17 cellular contexts compared by ENCODE assay signal in the genomic region with DNA sequence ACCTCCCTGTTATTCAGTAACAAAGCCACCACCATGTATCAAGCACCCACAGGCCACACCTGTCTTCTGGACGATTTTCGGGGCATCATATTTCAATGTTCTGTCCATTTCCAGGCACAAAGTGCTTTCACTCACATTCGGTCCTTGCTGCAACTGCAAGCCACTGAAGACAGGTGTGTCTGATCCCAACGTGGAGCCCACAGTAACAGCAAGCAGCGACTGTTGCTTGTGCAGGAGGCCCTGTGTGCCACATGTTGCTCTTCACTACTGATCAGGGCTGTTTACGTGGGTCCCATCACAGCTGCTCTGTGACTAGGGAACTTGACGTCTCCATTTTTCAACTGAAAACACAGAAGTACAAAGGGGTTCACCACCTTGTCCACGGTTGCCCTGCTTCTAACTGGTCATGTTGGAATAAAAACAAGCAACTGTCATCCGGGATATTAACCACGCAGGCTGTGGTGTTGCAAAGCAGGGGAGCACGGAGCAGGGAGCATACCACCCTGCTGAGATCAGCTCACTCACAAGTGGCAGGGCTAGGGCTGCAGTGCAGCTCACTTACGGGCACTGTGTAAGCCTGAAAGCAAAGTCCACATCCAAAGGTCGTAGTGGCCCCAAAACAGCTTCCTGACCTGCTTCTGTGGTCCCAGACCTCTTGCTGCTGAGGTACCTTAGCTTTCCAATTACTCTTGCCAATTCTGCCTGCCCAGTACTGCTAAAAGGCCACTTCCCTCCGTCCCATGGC.
DNase-seq lines count a peak whose midpoint lies in the region; ATAC-seq, FAIRE-seq and TF ChIP-seq lines count a peak whose summit lies in the region.
"Had no signal": no experiment of that assay in that cellular context is flagged by ENCODE, and none has a peak within 500 bp of the region (broad histone marks: within the 10 kb centered on the region; RNA-seq: fewer than 3 reads in every experiment).

No MANE protein-coding gene starts in this region.

- FAIRE-seq in HepG2 (lab: Jason Lieb, UNC) (no peak), GM12892 (lab: Jason Lieb, UNC) (no peak)
- FAIRE-seq: colon had no signal

- TF ChIP-seq CTCF in GM23338 (conservative IDR thresholded peaks at IDR 0.05; ENCODE audit: low read depth in 2 of 2) = no peak
- no peak for TF ChIP-seq CTCF in activated B cell treated with CpG ODN at 0.5 μM for 24 hours (IDR thresholded peaks at IDR 0.05)
- TF ChIP-seq CTCF in HepG2 (CRISPR knock-in tag; IDR thresholded peaks at IDR 0.05) = no peak
- TF ChIP-seq CTCF in stomach (IDR thresholded peaks at IDR 0.05) = no peak

- TF ChIP-seq RAD21 in HepG2 (CRISPR knock-in tag; IDR thresholded peaks at IDR 0.05) = no peak

- no peak overlapping the region for H3K4me2 ChIP-seq in GM23338
- H3K4me2 ChIP-seq in HepG2 (ENCODE audit: low read depth, low read length) = peak overlapping the region; percentile 76

- H3K36me3 Mint-ChIP-seq in GM23338 (ENCODE audit: low read depth) (no peaks in the 10 kb centered on the region), activated B cell treated with CpG ODN at 0.5 μM for 24 hours (ENCODE audit: low read depth) (no peaks in the 10 kb centered on the region), immature natural killer cell (no peaks in the 10 kb centered on the region)
- H3K36me3 Mint-ChIP-seq: stimulated activated memory B cell treated with anti-CD40 and anti-IgM and Interleukin-4, amounts not matched to agents 10 μg/mL and 1 μg/mL and 100 μg/mL, for 72 hours had no signal

- no peaks in the 10 kb centered on the region for H3K9me3 Mint-ChIP-seq in GM23338
- H3K9me3 Mint-ChIP-seq in activated B cell treated with CpG ODN at 0.5 μM for 24 hours = no peaks in the 10 kb centered on the region
- H3K9me3 Mint-ChIP-seq in immature natural killer cell = no peaks in the 10 kb centered on the region
- H3K9me3 Mint-ChIP-seq: CD4-positive, alpha-beta T cell; HFFc6; neural crest cell; stimulated activated memory B cell treated with anti-CD40 and anti-IgM and Interleukin-4, amounts not matched to agents 10 μg/mL and 1 μg/mL and 100 μg/mL, for 72 hours had no signal

- H3K9ac ChIP-seq in HepG2 (ENCODE audit: insufficient read depth, low read depth, low read length) = peak overlapping the region; percentile 4; the same call in 1 of the 2 replicates

- H4K20me1 ChIP-seq in GM23338 (replicated peaks; ENCODE audit: insufficient read depth) (no peaks in the 10 kb centered on the region), HepG2 (ENCODE audit: insufficient read depth, low read length) (no peaks in the 10 kb centered on the region)

- no peaks in the 10 kb centered on the region for H3K9me3 ChIP-seq in HepG2 (ENCODE audit: low read length)
- H3K9me3 ChIP-seq in stomach = no peaks in the 10 kb centered on the region
- H3K9me3 ChIP-seq: SJSA1 had no signal

- no peak overlapping the region for H3K27ac Mint-ChIP-seq in GM23338
- H3K27ac Mint-ChIP-seq in activated B cell treated with CpG ODN at 0.5 μM for 24 hours = no peak overlapping the region
- no peak overlapping the region for H3K27ac Mint-ChIP-seq in immature natural killer cell
- H3K27ac Mint-ChIP-seq: CD4-positive, alpha-beta T cell; HFFc6; stimulated activated memory B cell treated with anti-CD40 and anti-IgM and Interleukin-4, amounts not matched to agents 10 μg/mL and 1 μg/mL and 100 μg/mL, for 72 hours had no signal

- no peaks in the 10 kb centered on the region for H3K9me2 ChIP-seq in GM23338 (ENCODE audit: insufficient read depth)

- intact Hi-C loops in activated B cell treated with CpG ODN at 0.5 μM for 24 hours (cut with micrococcal nuclease) = loop anchor here (5.0 kb wide), 1 partner anchor 301 kb away; no protein-coding TSS in a partner anchor
- intact Hi-C loops in HepG2 (cut with micrococcal nuclease; ENCODE audit: unreplicated experiment) = loop anchor here (5.0 kb wide), 1 partner anchor 366 kb away; no protein-coding TSS in a partner anchor
- intact Hi-C loops in stomach (cut with DNase I; ENCODE audit: low total_unique reads) = no loop called here

- TF ChIP-seq POLR2A in HepG2 (IDR thresholded peaks at IDR 0.05; ENCODE audit: insufficient read depth in 1 of 2, low read depth in 2 of 2, low read length in 2 of 2) (no peak), stomach (IDR thresholded peaks at IDR 0.05) (no peak), GM12892 (IDR thresholded peaks at IDR 0.05; ENCODE audit: low read depth, low read length) (no peak)

- ATAC-seq in GM23338 (no peak), activated B cell treated with CpG ODN at 0.5 μM for 24 hours (ENCODE audit: low read depth) (no peak), HepG2 (peak; percentile 57)
- ATAC-seq: stimulated activated memory B cell treated with anti-CD40 and anti-IgM and Interleukin-4, amounts not matched to agents 10 μg/mL and 1 μg/mL and 100 μg/mL, for 72 hours had no signal

- H3K36me3 ChIP-seq in GM23338 (ENCODE audit: insufficient read depth) = no peaks in the 10 kb centered on the region
- no peaks in the 10 kb centered on the region for H3K36me3 ChIP-seq in HepG2 (replicated peaks in 1 of 2; ENCODE audit: control insufficient read depth in 1 of 2, insufficient read depth in 2 of 2, low read length in 2 of 2)
- no peaks in the 10 kb centered on the region for H3K36me3 ChIP-seq in stomach
- H3K36me3 ChIP-seq: SJSA1 had no signal

- H3K4me3 ChIP-seq in GM23338 (no peak overlapping the region), HepG2 (replicated peaks in 1 of 3; ENCODE audit: insufficient read depth in 1 of 3, low read depth in 2 of 3, low read length in 3 of 3) (peak overlapping the region in 2 of 3 experiments; percentile 19 to 47; a peak in 4 of 6 replicates), stomach (no peak overlapping the region)
- H3K4me3 ChIP-seq: SJSA1, skin epidermis had no signal

- no peaks in the 10 kb centered on the region for H3K4me1 ChIP-seq in GM23338 (ENCODE audit: insufficient read depth)
- peaks cover 44% of the 10 kb centered on the region for H3K4me1 ChIP-seq in HepG2 (ENCODE audit: insufficient read depth, low read length)
- H3K4me1 ChIP-seq in stomach = peaks cover 0 to 21% (median 8%) of the 10 kb centered on the region in 4 donors
- H3K4me1 ChIP-seq: SJSA1 had no signal

- H3K4me3 Mint-ChIP-seq in GM23338 (no peak overlapping the region), activated B cell treated with CpG ODN at 0.5 μM for 24 hours (peak overlapping the region; percentile 46), immature natural killer cell (no peak overlapping the region)
- H3K4me3 Mint-ChIP-seq: CD4-positive, alpha-beta T cell; HFFc6; neural crest cell; stimulated activated memory B cell treated with anti-CD40 and anti-IgM and Interleukin-4, amounts not matched to agents 10 μg/mL and 1 μg/mL and 100 μg/mL, for 72 hours had no signal

- CTCF ChIA-PET in activated B cell treated with CpG ODN at 0.5 μM for 24 hours (lab: Charles Lee) = interaction anchor here (1.5 to 3.2 kb wide), 2 partner anchors 30 to 407 kb away, joined by 5 to 16 read pairs; no protein-coding TSS in a partner anchor
- CTCF ChIA-PET in HepG2 (lab: Yijun Ruan, JAX; ENCODE audit: low intra/inter-chr PET ratio, low total read pairs) = no interaction called here

- no peak overlapping the region for H3K27ac ChIP-seq in GM23338 (ENCODE audit: low read depth)
- no peak overlapping the region for H3K27ac ChIP-seq in HepG2 (ENCODE audit: extremely low read length, insufficient read depth, low read length)
- H3K27ac ChIP-seq in stomach = peak overlapping the region in 2 of 5 donors; percentile 22 to 75
- H3K27ac ChIP-seq: SJSA1, skin epidermis had no signal

- H3F3A ChIP-seq in GM23338 (replicated peaks; ENCODE audit: low read depth) = no peaks in the 10 kb centered on the region

- POLR2A ChIA-PET in activated B cell treated with CpG ODN at 0.5 μM for 24 hours (lab: Charles Lee) = interaction anchor here (5.3 kb wide), 1 partner anchor 206 kb away, joined by 43 read pairs; the partner anchor contains the start of gene IRF4
- POLR2A ChIA-PET in HepG2 (lab: Yijun Ruan, JAX) = interaction anchor here (1.2 kb wide), 1 partner anchor 715 kb away, joined by 3 read pairs; no protein-coding TSS in a partner anchor

- no peak for DNase-seq in GM23338 (ENCODE audit: low spot score)
- no peak for DNase-seq in activated B cell treated with CpG ODN at 0.5 μM for 24 hours
- DNase-seq in HepG2 (ENCODE audit: low spot score) = peak; percentile 23
- peak; percentile 19 for DNase-seq in stomach
- no peak for DNase-seq in D341Med (ENCODE audit: low spot score)
- DNase-seq in GM12892 (ENCODE audit: insufficient read length) = no peak
- no peak for DNase-seq in immature natural killer cell
- DNase-seq: activated CD4-positive, alpha-beta T cell treated with anti-CD3 and anti-CD28 coated beads, Interleukin-2, amount 50 U/mL, for 4 hours; CD4-positive, alpha-beta T cell; HFFc6; KBM-7; NCI-H345 had no signal

- H2AFZ ChIP-seq in GM23338 (peak overlapping the region; percentile 38; the same call in 1 of the 2 replicates), HepG2 (ENCODE audit: low read length) (no peak overlapping the region)

- WGBS in HepG2 (ENCODE audit: low lambda C conversion rate) = 2% methylated on average over 13 of the region's 14 CpGs
- 59 to 76% (median 69%) methylated on average over 14 of the region's 14 CpGs for WGBS in stomach, 5 donors

- TF ChIP-seq EP300 in HepG2 (IDR thresholded peaks at IDR 0.05; ENCODE audit: low read depth in 2 of 2, low read length in 2 of 2) = no peak
- TF ChIP-seq EP300 in HepG2 (CRISPR knock-in tag; IDR thresholded peaks at IDR 0.05; ENCODE audit: borderline replicate concordance) = no peak
- no peak for TF ChIP-seq EP300 in stomach (IDR thresholded peaks at IDR 0.05)

- H3K27me3 ChIP-seq in GM23338 (ENCODE audit: insufficient read depth) (no peaks in the 10 kb centered on the region), HepG2 (ENCODE audit: control insufficient read depth in 1 of 2, insufficient read depth in 2 of 2, low read length in 2 of 2) (peaks cover 0 to 12% of the 10 kb centered on the region in 2 experiments; a peak in 3 of 5 replicates), stomach (no peaks in the 10 kb centered on the region)
- H3K27me3 ChIP-seq: SJSA1 had no signal

- BruUV-seq in HepG2 (replicated peaks; lab: Mats Ljungman, UMichigan) = no TSS peak

- H3K4me1 Mint-ChIP-seq in GM23338 (no peaks in the 10 kb centered on the region; the same call in 2 of the 3 replicates), activated B cell treated with CpG ODN at 0.5 μM for 24 hours (peaks cover 94% of the 10 kb centered on the region), immature natural killer cell (peaks cover 2 to 17% of the 10 kb centered on the region in 2 donors)

- H3K79me2 ChIP-seq in GM23338 (replicated peaks; ENCODE audit: insufficient read depth) (no peaks in the 10 kb centered on the region), HepG2 (ENCODE audit: insufficient read depth, low read length) (no peaks in the 10 kb centered on the region)

- in situ Hi-C loops in HepG2 (cut with HindIII; ENCODE audit: extremely low pct_ligation_motif_present, low pct_unique_long_range_greater_than_20kb) = loop anchor here (5.0 kb wide), 1 partner anchor 106 kb away; the partner anchor contains the start of gene DUSP22

- H3K27me3 Mint-ChIP-seq in GM23338 (ENCODE audit: insufficient read depth, low read depth, poor library complexity) (peaks cover 3% of the 10 kb centered on the region), activated B cell treated with CpG ODN at 0.5 μM for 24 hours (no peaks in the 10 kb centered on the region), immature natural killer cell (ENCODE audit: low read depth in 3 of 3) (peaks cover 0 to 2% (median 0%) of the 10 kb centered on the region in 3 donors)
- H3K27me3 Mint-ChIP-seq: CD4-positive, alpha-beta T cell; stimulated activated memory B cell treated with anti-CD40 and anti-IgM and Interleukin-4, amounts not matched to agents 10 μg/mL and 1 μg/mL and 100 μg/mL, for 72 hours had no signal

Comparison
In these comparisons a context has a peak if more than half of its experiments do, and no peak if none do; other contexts are left out.
1. DNase-seq: peak in HepG2 (single experiment) and stomach (single experiment); none in GM23338 (single experiment), activated B cell treated with CpG ODN at 0.5 μM for 24 hours (single experiment), D341Med (single experiment), GM12892 (single experiment) and immature natural killer cell (0 of 3).
2. H3K4me3 ChIP-seq: peak in HepG2 (2 of 3); none in GM23338 (single experiment) and stomach (0 of 4).